1 cellular context compared by ENCODE assay signal in genomic region chr5:33608476-33609026, GRCh38.
TF ChIP-seq lines count a peak whose summit lies in the region.

No MANE protein-coding gene starts in this region.

TF ChIP-seq in SK-N-SH, 30 proteins besides CTCF, POLR2A, EP300 and RAD21:
- no peak for TF ChIP-seq RFX5 (IDR thresholded peaks at IDR 0.05; ENCODE audit: low read length)
- TF ChIP-seq SMC3 (IDR thresholded peaks at IDR 0.05; ENCODE audit: low read depth, low read length) = no peak
- no peak for TF ChIP-seq MEF2A (IDR thresholded peaks at IDR 0.05; ENCODE audit: borderline replicate concordance, low read depth)
- no peak for TF ChIP-seq JUND (IDR thresholded peaks at IDR 0.05)
- peak; percentile 77 for TF ChIP-seq GATA2 (CRISPR knock-in tag; IDR thresholded peaks at IDR 0.05)
- TF ChIP-seq REST (IDR thresholded peaks at IDR 0.05; ENCODE audit: low read depth, low read length) = no peak
- TF ChIP-seq FOXJ3 (CRISPR knock-in tag; IDR thresholded peaks at IDR 0.05) = peak; percentile 31; the same call in 1 of the 2 replicates
- 0 out of 2 replicates have a peak, but pooled peaks have one; percentile 13 for TF ChIP-seq NFIC (IDR thresholded peaks at IDR 0.05; ENCODE audit: borderline replicate concordance)
- TF ChIP-seq FOSL2 (IDR thresholded peaks at IDR 0.05; ENCODE audit: borderline replicate concordance, low read depth) = no peak
- TF ChIP-seq USF2 (IDR thresholded peaks at IDR 0.05; ENCODE audit: borderline replicate concordance, low read depth, low read length) = no peak
- no peak for TF ChIP-seq NRF1 (IDR thresholded peaks at IDR 0.05; ENCODE audit: low read depth, low read length)
- no peak for TF ChIP-seq IRF3 (IDR thresholded peaks at IDR 0.05; ENCODE audit: low read depth, low read length)
- TF ChIP-seq MXI1 (IDR thresholded peaks at IDR 0.05; ENCODE audit: low read depth, low read length) = no peak
- TF ChIP-seq POLR2AphosphoS5 (IDR thresholded peaks at IDR 0.05; ENCODE audit: low read depth, low read length) = no peak
- TF ChIP-seq TCF12 (IDR thresholded peaks at IDR 0.05) = 0 out of 2 replicates have a peak, but pooled peaks have one; percentile 15
- no peak for TF ChIP-seq ELF1 (IDR thresholded peaks at IDR 0.05)
- TF ChIP-seq ZBTB33 (IDR thresholded peaks at IDR 0.05; ENCODE audit: borderline replicate concordance, low read depth) = no peak
